In genomic region chr9:70673844-70674243, GRCh38 we compare ENCODE assay signal across 31 cellular contexts.
A peak's percentile ranks its signal among the peaks of the same experiment; 100 is the strongest.
DNase-seq lines count a peak whose midpoint lies in the region; ATAC-seq, FAIRE-seq and TF ChIP-seq lines count a peak whose summit lies in the region.
"Had no signal": no experiment of that assay in that cellular context is flagged by ENCODE, and none has a peak within 500 bp of the region (broad histone marks: within the 10 kb centered on the region; RNA-seq: fewer than 3 reads in every experiment).

No MANE protein-coding gene starts in this region.

- no peak for ATAC-seq in psoas muscle
- ATAC-seq in HG03565 (IDR thresholded peaks at IDR 0.05; ENCODE audit: unreplicated experiment), result no peak
- ATAC-seq: A549; CD8-positive, alpha-beta T cell had no signal

- no peak for TF ChIP-seq CTCF in psoas muscle (IDR thresholded peaks at IDR 0.05)

- no peaks in the 10 kb centered on the region for H3K4me1 ChIP-seq in psoas muscle
- H3K4me1 ChIP-seq: A549; BLaER1; BLaER1 treated with 17β-estradiol and CSF1 and Interleukin-3, amounts not matched to agents 10 nM and 100 nM; Caco-2 had no signal

- intact Hi-C loops in psoas muscle (cut with DNase I), result no loop called here

- WGBS in psoas muscle, 3 donors, result 87 to 94% (median 91%) methylated on average over 1 of the region's 1 CpG

- no peaks in the 10 kb centered on the region for H3K9me3 ChIP-seq in psoas muscle
- H3K9me3 ChIP-seq: A549; BE2C; BLaER1; BLaER1 treated with 17β-estradiol and CSF1 and Interleukin-3, amounts not matched to agents 10 nM and 100 nM; Caco-2 had no signal

- CTCF ChIA-PET in HEK293T (lab: Yijun Ruan, JAX), result no interaction called here

- H3K4me3 ChIP-seq in psoas muscle, result no peak overlapping the region
- H3K4me3 ChIP-seq: A549; BLaER1; BLaER1 treated with 17β-estradiol and CSF1 and Interleukin-3, amounts not matched to agents 10 nM and 100 nM had no signal

- H3K27ac ChIP-seq in psoas muscle, result no peak overlapping the region
- H3K27ac ChIP-seq: 22Rv1; A549; BLaER1; BLaER1 treated with 17β-estradiol and CSF1 and Interleukin-3, amounts not matched to agents 10 nM and 100 nM; C4-2B had no signal

- H3K27me3 ChIP-seq in psoas muscle (ENCODE audit: insufficient read depth in 3 of 3, low read length in 2 of 3), result no peaks in the 10 kb centered on the region
- H3K27me3 ChIP-seq: BE2C; BLaER1; BLaER1 treated with 17β-estradiol and CSF1 and Interleukin-3, amounts not matched to agents 10 nM and 100 nM had no signal

- FAIRE-seq in endometrium (lab: Jason Lieb, UNC), result peak; percentile 92
- FAIRE-seq: A204.1, A549, D721Med had no signal

- POLR2A ChIA-PET in HEK293T (lab: Yijun Ruan, JAX), result no interaction called here

- DNase-seq in HEK293T (ENCODE audit: extremely low spot score) (no peak), psoas muscle (no peak)
- DNase-seq: 8988T; ACHN; AML-193; BE2C; C1 segment of cervical spinal cord; Caco-2; Calu3; CD4-positive, alpha-beta memory T cell; CD4-positive, alpha-beta T cell; CD4-positive, CD25-positive, alpha-beta regulatory T cell; CD8-positive, alpha-beta memory T cell; CD8-positive, alpha-beta T cell; COR-L47; DMS 273 treated with DMSO at 0.1 percent for 48 hours; DMS153; DMS53; DMS79; DMS79 treated with DMSO at 0.1 percent for 48 hours; DND-41; EL had no signal

- no peaks in the 10 kb centered on the region for H3K36me3 ChIP-seq in psoas muscle (ENCODE audit: insufficient read depth in 1 of 2, low read depth in 1 of 2)
- H3K36me3 ChIP-seq: BE2C; BLaER1; BLaER1 treated with 17β-estradiol and CSF1 and Interleukin-3, amounts not matched to agents 10 nM and 100 nM had no signal

TF ChIP-seq in HEK293T, 16 proteins besides CTCF, POLR2A, EP300 and RAD21:
- TF ChIP-seq PKNOX1 (IDR thresholded peaks at IDR 0.05) (peak; percentile 67), ARNT (IDR thresholded peaks at IDR 0.05) (no peak), CTBP1 (IDR thresholded peaks at IDR 0.05; ENCODE audit: borderline replicate concordance) (no peak), ELF4 (IDR thresholded peaks at IDR 0.05) (no peak), ZNF384 (IDR thresholded peaks at IDR 0.05) (peak; percentile 80), HDGF (IDR thresholded peaks at IDR 0.05; ENCODE audit: borderline replicate concordance) (no peak), FOXK2 (IDR thresholded peaks at IDR 0.05) (no peak)
